ENCODE assay signal across 8 cellular contexts in the genomic region with DNA sequence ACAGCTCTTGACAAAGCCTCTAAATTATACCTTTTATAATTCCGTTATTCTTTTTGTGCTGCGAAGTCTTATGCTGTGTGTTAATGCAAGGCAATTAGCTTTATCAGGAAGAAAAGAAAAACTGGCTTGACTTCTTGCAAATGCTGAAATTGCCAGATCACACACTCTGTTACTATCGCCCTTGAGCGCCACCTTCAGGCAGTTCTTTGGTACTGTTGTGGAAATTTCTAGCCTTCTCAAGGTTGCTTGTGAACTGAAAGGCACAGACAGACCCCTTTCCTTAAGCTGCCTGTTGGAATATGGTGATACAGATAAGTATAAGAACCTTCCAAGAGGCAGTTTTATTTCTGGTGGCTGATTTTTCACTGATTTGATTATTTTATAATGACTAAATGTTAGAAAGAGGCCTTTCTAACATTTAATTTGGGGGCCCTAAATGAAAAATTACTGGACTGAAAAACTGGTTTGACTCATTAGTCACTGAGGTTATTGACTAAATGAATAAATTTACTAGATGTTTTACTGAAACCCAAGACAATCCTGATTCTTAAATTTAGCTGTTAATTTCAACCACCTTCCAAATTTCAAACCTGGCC.
A peak's percentile ranks its signal among the peaks of the same experiment; 100 is the strongest.
DNase-seq lines count a peak whose midpoint lies in the region; ATAC-seq and TF ChIP-seq lines count a peak whose summit lies in the region.

No MANE protein-coding gene starts in this region.

- peak; percentile 89 for ATAC-seq in left lung
- no peak for ATAC-seq in HG02588 (IDR thresholded peaks at IDR 0.05; ENCODE audit: unreplicated experiment)

- TF ChIP-seq CTCF in left lung (IDR thresholded peaks at IDR 0.05) = peak; percentile 68 to 73

- H3K27me3 ChIP-seq in left lung = no peaks in the 10 kb centered on the region

- no peak overlapping the region for H3K4me3 ChIP-seq in left lung

- POLR2A ChIA-PET in HEK293T (lab: Yijun Ruan, JAX) = no interaction called here

- H3K36me3 ChIP-seq in left lung = no peaks in the 10 kb centered on the region

- no peaks in the 10 kb centered on the region for H3K4me1 ChIP-seq in left lung

- H3K27ac ChIP-seq in left lung = no peak overlapping the region

- CTCF ChIA-PET in HEK293T (lab: Yijun Ruan, JAX) = interaction anchor here (0.6 to 4.0 kb wide), 14 partner anchors 8 to 695 kb away, joined by 3 to 20 read pairs (median 4); no protein-coding TSS in a partner anchor

- intact Hi-C loops in left lung (cut with DNase I) = loop anchor here in 1 of 2 donors (10.0 kb wide), 1 partner anchor 216 kb away; no protein-coding TSS in a partner anchor

- no peaks in the 10 kb centered on the region for H3K9me3 ChIP-seq in left lung

- peak; percentile 71 for DNase-seq in EL
- DNase-seq in HEK293T (ENCODE audit: extremely low spot score) = peak; percentile 32
- DNase-seq in NCI-H2171 (lab: John Stamatoyannopoulos, UW) = peak; percentile 47
- DNase-seq in activated CD4-positive, alpha-beta T cell treated with anti-CD3 and anti-CD28 coated beads for 24 hours (ENCODE audit: low read depth in 2 of 2) = peak; percentile 76 to 78
- peak; percentile 63 for DNase-seq in cerebellum (ENCODE audit: low spot score)
- DNase-seq in left lung = no peak
- DNase-seq in stimulated activated CD4-positive, alpha-beta T cell treated with anti-CD3 and anti-CD28 coated beads, TNF-alpha, amount 100 ng/mL, for 4 hours (ENCODE audit: low read depth in 3 of 3) = peak; percentile 53 to 74 (median 66)

TF ChIP-seq in HEK293T, 16 proteins besides CTCF, POLR2A, EP300 and RAD21:
- TF ChIP-seq SUZ12 (IDR thresholded peaks at IDR 0.05) (no peak), NFRKB (IDR thresholded peaks at IDR 0.05) (no peak), BHLHE40 (IDR thresholded peaks at IDR 0.05; ENCODE audit: borderline replicate concordance) (no peak), L3MBTL2 (conservative IDR thresholded peaks at IDR 0.05) (no peak), FOXK2 (IDR thresholded peaks at IDR 0.05) (no peak), FOXA1 (IDR thresholded peaks at IDR 0.05) (no peak)
- TF ChIP-seq, protein P1, sequence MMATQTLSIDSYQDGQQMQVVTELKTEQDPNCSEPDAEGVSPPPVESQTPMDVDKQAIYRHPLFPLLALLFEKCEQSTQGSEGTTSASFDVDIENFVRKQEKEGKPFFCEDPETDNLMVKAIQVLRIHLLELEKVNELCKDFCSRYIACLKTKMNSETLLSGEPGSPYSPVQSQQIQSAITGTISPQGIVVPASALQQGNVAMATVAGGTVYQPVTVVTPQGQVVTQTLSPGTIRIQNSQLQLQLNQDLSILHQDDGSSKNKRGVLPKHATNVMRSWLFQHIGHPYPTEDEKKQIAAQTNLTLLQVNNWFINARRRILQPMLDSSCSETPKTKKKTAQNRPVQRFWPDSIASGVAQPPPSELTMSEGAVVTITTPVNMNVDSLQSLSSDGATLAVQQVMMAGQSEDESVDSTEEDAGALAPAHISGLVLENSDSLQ (IDR thresholded peaks at IDR 0.05) = no peak
TF ChIP-seq in HEK293T: peak in this region for 0.

Comparison
In these comparisons a context has a peak if more than half of its experiments do, and no peak if none do; other contexts are left out.
1. DNase-seq: peak in EL (single experiment), HEK293T (single experiment), NCI-H2171 (single experiment), activated CD4-positive, alpha-beta T cell treated with anti-CD3 and anti-CD28 coated beads for 24 hours (2 of 2), cerebellum (single experiment) and stimulated activated CD4-positive, alpha-beta T cell treated with anti-CD3 and anti-CD28 coated beads, TNF-alpha, amount 100 ng/mL, for 4 hours (3 of 3); none in left lung (0 of 2).